7 cellular contexts compared by ENCODE assay signal in genomic region chr1:93674071-93674470, GRCh38. TPM values are rescaled to one million over a fixed set of nuclear protein-coding genes. Genes with fewer than 3 reads are reported as not detected.
DNase-seq lines count a peak whose midpoint lies in the region; ATAC-seq, FAIRE-seq and TF ChIP-seq lines count a peak whose summit lies in the region.
"Not testable (repeated sequence)": the region's sequence is repeated elsewhere in the genome, so short reads cannot be mapped to it uniquely, and the experiment has no call there.

No MANE protein-coding gene starts in this region.

- H3K4me3 ChIP-seq in A549; PC-9; heart left ventricle; mesenchymal stem cell (ENCODE audit: insufficient read depth in 1 of 2, low read depth in 1 of 2, low read length in 2 of 2); skeletal muscle satellite cell (ENCODE audit: low read length): not testable (repeated sequence)

- H3K9me3 Mint-ChIP-seq in MCF 10A (ENCODE audit: unreplicated experiment); type B pancreatic cell: not testable (repeated sequence)

- not testable (repeated sequence) for ATAC-seq in A549, heart left ventricle

- H4K8ac ChIP-seq in mesenchymal stem cell (ENCODE audit: low read length), result not testable (repeated sequence)

- TF ChIP-seq EP300 in A549 (IDR thresholded peaks at IDR 0.05), result not testable (repeated sequence)

- H2BK15ac ChIP-seq in mesenchymal stem cell (ENCODE audit: low read depth, poor library complexity, severe bottlenecking), result not testable (repeated sequence)

- H3K4ac ChIP-seq in mesenchymal stem cell (ENCODE audit: low read depth in 1 of 2, low read length in 2 of 2), result not testable (repeated sequence)

- not testable (repeated sequence) for H3K27me3 Mint-ChIP-seq in MCF 10A (ENCODE audit: insufficient read depth, unreplicated experiment); type B pancreatic cell

- H2BK5ac ChIP-seq in mesenchymal stem cell (ENCODE audit: low read depth, low read length, poor library complexity, severe bottlenecking), result not testable (repeated sequence)

- not testable (repeated sequence) for H3K23ac ChIP-seq in mesenchymal stem cell (ENCODE audit: low read length in 2 of 2)

- H3K14ac ChIP-seq in mesenchymal stem cell (ENCODE audit: low read length in 2 of 2), result not testable (repeated sequence)

- not testable (repeated sequence) for H3K27me3 ChIP-seq in PC-9 (ENCODE audit: insufficient read depth, low read depth); heart left ventricle; mesenchymal stem cell (ENCODE audit: control insufficient read depth in 1 of 2, insufficient read depth in 1 of 2, low read length in 2 of 2); skeletal muscle satellite cell (ENCODE audit: control insufficient read depth, insufficient read depth, low read length)

- H2BK120ac ChIP-seq in mesenchymal stem cell (ENCODE audit: low read depth, low read length), result not testable (repeated sequence)

- TF ChIP-seq POLR2A in A549 (IDR thresholded peaks at IDR 0.05; ENCODE audit: low read length); heart left ventricle (IDR thresholded peaks at IDR 0.05): not testable (repeated sequence)

- H3K27ac Mint-ChIP-seq in MCF 10A (ENCODE audit: low read depth, unreplicated experiment) (peak overlapping the region; percentile 49), type B pancreatic cell (peak overlapping the region; percentile 72)

- peaks cover 78% of the 10 kb centered on the region for H3K4me1 Mint-ChIP-seq in MCF 10A (ENCODE audit: insufficient read depth, unreplicated experiment)
- peaks cover 53% of the 10 kb centered on the region for H3K4me1 Mint-ChIP-seq in type B pancreatic cell (ENCODE audit: unreplicated experiment)

- H2AK5ac ChIP-seq in mesenchymal stem cell (ENCODE audit: low read length, severe bottlenecking), result not testable (repeated sequence)

- not testable (repeated sequence) for H4K91ac ChIP-seq in mesenchymal stem cell (ENCODE audit: low read length)

- H4K20me1 ChIP-seq in PC-9 (ENCODE audit: insufficient read depth), result peaks cover 98% of the 10 kb centered on the region

- not testable (repeated sequence) for H3K9me3 ChIP-seq in A549; PC-9 (ENCODE audit: insufficient read depth, low read depth); heart left ventricle; mesenchymal stem cell (ENCODE audit: control insufficient read depth, low read length); skeletal muscle satellite cell (replicated peaks; ENCODE audit: low read length)

- DNase-seq in A549 (ENCODE audit: low read depth in 1 of 2, low spot score in 1 of 2); PC-9; MCF 10A (ENCODE audit: unreplicated experiment); heart left ventricle; mesenchymal stem cell; type B pancreatic cell (ENCODE audit: extremely low spot score, unreplicated experiment): not testable (repeated sequence)

- H3K79me1 ChIP-seq in mesenchymal stem cell (replicated peaks; ENCODE audit: low read length, poor library complexity, severe bottlenecking), result not testable (repeated sequence)

- H3K36me3 ChIP-seq in PC-9 (ENCODE audit: low read depth) (peaks cover 87% of the 10 kb centered on the region), heart left ventricle (peaks cover 0 to 10% (median 0%) of the 10 kb centered on the region in 9 donors), mesenchymal stem cell (ENCODE audit: control insufficient read depth in 1 of 2, insufficient read depth in 2 of 2, low read depth in 1 of 2, low read length in 2 of 2) (peaks cover 21 to 73% of the 10 kb centered on the region in 2 experiments), skeletal muscle satellite cell (ENCODE audit: insufficient read depth, low read length) (peaks cover 67% of the 10 kb centered on the region)

- H3K36me3 Mint-ChIP-seq in MCF 10A (ENCODE audit: insufficient read depth, unreplicated experiment), result peaks cover 62% of the 10 kb centered on the region
- H3K36me3 Mint-ChIP-seq in type B pancreatic cell, result not testable (repeated sequence)

- FAIRE-seq in A549 (lab: Jason Lieb, UNC), result not testable (repeated sequence)

- H3K18ac ChIP-seq in mesenchymal stem cell (ENCODE audit: low read depth in 1 of 2, low read length in 2 of 2), result not testable (repeated sequence)

- not testable (repeated sequence) for H3K4me3 Mint-ChIP-seq in MCF 10A (ENCODE audit: unreplicated experiment); type B pancreatic cell

- not testable (repeated sequence) for H3K9me2 ChIP-seq in PC-9 (ENCODE audit: insufficient read depth)

- intact Hi-C loops in PC-9 (cut with micrococcal nuclease; ENCODE audit: unreplicated experiment); MCF 10A (cut with micrococcal nuclease): not testable (repeated sequence)
- intact Hi-C loops in heart left ventricle (cut with DNase I), result loop anchor here in 1 of 10 donors (5.0 kb wide), 1 partner anchor 37 kb away; no protein-coding TSS in a partner anchor

- not testable (repeated sequence) for TF ChIP-seq RAD21 in A549 (conservative IDR thresholded peaks at IDR 0.05 in 1 of 2, IDR thresholded peaks at IDR 0.05 in 1 of 2)

- BruUV-seq in PC-9 (replicated peaks; lab: Mats Ljungman, UMichigan); MCF 10A (replicated peaks; lab: Mats Ljungman, UMichigan): not testable (repeated sequence)

- CTCF ChIA-PET in A549 (lab: Yijun Ruan, JAX) (interaction anchor here (1.3 to 10.7 kb wide), 3 partner anchors 133 to 237 kb away, joined by 3 to 76 read pairs (median 6); no protein-coding TSS in a partner anchor), MCF 10A (lab: Yijun Ruan, JAX) (interaction anchor here (0.9 to 6.8 kb wide), 3 partner anchors 28 to 139 kb away, joined by 3 to 57 read pairs (median 15); no protein-coding TSS in a partner anchor)
- CTCF ChIA-PET in PC-9 (lab: Charles Lee), result not testable (repeated sequence)

- peak overlapping the region; percentile 42 for H3K9ac ChIP-seq in mesenchymal stem cell (ENCODE audit: low read length)
- H3K9ac ChIP-seq in skeletal muscle satellite cell (ENCODE audit: low read depth, low read length), result peak overlapping the region; percentile 18

- not testable (repeated sequence) for H2AFZ ChIP-seq in PC-9; mesenchymal stem cell (ENCODE audit: low read depth, low read length)

- peaks cover 100% of the 10 kb centered on the region for H3K79me2 ChIP-seq in PC-9 (ENCODE audit: low read depth)

- H3K27ac ChIP-seq in A549 (peak overlapping the region in 1 of 2 experiments; percentile 46; a peak in 4 of 6 replicates), PC-9 (peak overlapping the region; percentile 62), heart left ventricle (peak overlapping the region in 8 of 12 donors; percentile 2 to 76 (median 44))
- H3K27ac ChIP-seq in mesenchymal stem cell (ENCODE audit: low read length, poor library complexity, severe bottlenecking), result not testable (repeated sequence)

- POLR2A ChIA-PET in A549 (lab: Yijun Ruan, JAX); PC-9 (lab: Charles Lee; ENCODE audit: unreplicated experiment): not testable (repeated sequence)
- POLR2A ChIA-PET in MCF 10A (lab: Yijun Ruan, JAX), result interaction anchor here (0.9 to 10.9 kb wide), 15 partner anchors 7 to 173 kb away, joined by 3 to 116 read pairs (median 5); partner anchors contain the start of gene BCAR3

- H2BK12ac ChIP-seq in mesenchymal stem cell (ENCODE audit: low read length in 2 of 2), result not testable (repeated sequence)

- H3K4me1 ChIP-seq in A549 (peaks cover 100% of the 10 kb centered on the region), PC-9 (replicated peaks; ENCODE audit: insufficient read depth) (peaks cover 100% of the 10 kb centered on the region), heart left ventricle (peaks cover 17 to 98% (median 81%) of the 10 kb centered on the region in 12 donors), mesenchymal stem cell (ENCODE audit: control insufficient read depth, insufficient read depth, low read depth, low read length) (peaks cover 28% of the 10 kb centered on the region), skeletal muscle satellite cell (ENCODE audit: control insufficient read depth, insufficient read depth, low read length) (peaks cover 100% of the 10 kb centered on the region)

- H3F3A ChIP-seq in PC-9 (ENCODE audit: insufficient read depth, low read depth), result peaks cover 93% of the 10 kb centered on the region

- WGBS in A549 (ENCODE audit: missing lambda C conversion rate), result 54% methylated on average over 6 of the region's 6 CpGs
- 79 to 88% (median 84%) methylated on average over 6 of the region's 6 CpGs for WGBS in heart left ventricle, 4 donors
- 98% methylated on average over 6 of the region's 6 CpGs for WGBS in mesenchymal stem cell

- H3K4me2 ChIP-seq in A549 (peak overlapping the region; percentile 98; the same call in 2 of the 3 replicates), PC-9 (peak overlapping the region; percentile 88)
- not testable (repeated sequence) for H3K4me2 ChIP-seq in mesenchymal stem cell (ENCODE audit: low read length, poor library complexity, severe bottlenecking); skeletal muscle satellite cell (ENCODE audit: low read length)

- TF ChIP-seq CTCF in A549 (IDR thresholded peaks at IDR 0.05); PC-9 (conservative IDR thresholded peaks at IDR 0.05); MCF 10A (IDR thresholded peaks at IDR 0.05; ENCODE audit: unreplicated experiment); heart left ventricle (IDR thresholded peaks at IDR 0.05); type B pancreatic cell (conservative IDR thresholded peaks at IDR 0.05): not testable (repeated sequence)

RNA-seq across cellular contexts. Expression of gene BCAR3, which starts 7.6 kb away (rescaled TPM):
- polyA plus RNA-seq in A549 (2011; rRNA removed) (31.6 and 32.1 TPM in 2 replicates), A549 (2017; fragmentation: RNase III; extraction: RNeasy Plus Mini Kit Qiagen cat#74134 plus additional on column Dnase treatment) (29.8 to 35.8 TPM (median 33.4 TPM) in 3 replicates), heart left ventricle (1 to 10 TPM; 6.4 to 7.4 TPM)
- polyA plus RNA-seq in A549 (2012; cell fraction: cytosol; rRNA removed), result 28.6 and 37.0 TPM in 2 replicates
- polyA plus RNA-seq in A549 (2012; cell fraction: nucleus; rRNA removed), result 40.5 and 50.4 TPM in 2 replicates
- 27.5 and 30.0 TPM in 2 replicates for polyA minus RNA-seq in A549 (2011; rRNA and poly(A)+ RNA removed)
- total RNA-seq in PC-9 (2021) (62.5 and 70.0 TPM in 2 replicates), MCF 10A (2022) (83.6 and 130 TPM in 2 replicates), heart left ventricle (10 to 100 TPM in 8 of 9 donors, 1 to 10 TPM in 1; 7.5 to 25.0 (median 17.3) TPM), type B pancreatic cell (ENCODE audit: low replicate concordance) (16.6 and 52.1 TPM in 2 replicates)
- polyA plus RNA-seq in mesenchymal stem cell (2013, experiment 1 of 2), result 23.6 TPM
- polyA plus RNA-seq in mesenchymal stem cell (2013, experiment 2 of 2), result 22.7 TPM
- total RNA-seq in skeletal muscle satellite cell (2012; rRNA removed), result 16.2 and 18.3 TPM in 2 replicates
